ENCODE assay signal across 9 cellular contexts in the genomic region with DNA sequence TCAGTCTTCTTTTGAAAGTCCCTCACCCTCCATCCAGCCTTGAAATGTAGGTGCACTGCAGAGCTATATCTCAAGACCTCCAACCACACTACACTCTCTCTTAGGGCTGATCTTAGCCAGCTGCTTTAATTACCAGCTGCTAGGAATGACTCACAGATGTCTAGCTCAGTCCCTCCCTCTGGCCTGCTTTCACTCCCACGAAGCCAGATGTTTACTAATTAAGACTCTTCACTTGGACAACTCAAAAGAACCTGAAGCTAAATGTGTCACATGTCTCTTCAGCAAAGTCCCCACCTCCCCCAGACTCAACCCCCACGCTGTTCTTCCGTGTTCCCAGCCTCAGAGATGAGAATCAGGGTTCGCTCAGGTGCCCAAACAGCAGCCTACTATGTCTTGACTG. TPM values are rescaled to one million over a fixed set of nuclear protein-coding genes. Genes with fewer than 3 reads are reported as not detected.
A peak's percentile ranks its signal among the peaks of the same experiment; 100 is the strongest.
DNase-seq lines count a peak whose midpoint lies in the region; ATAC-seq and TF ChIP-seq lines count a peak whose summit lies in the region.
"Had no signal": no experiment of that assay in that cellular context is flagged by ENCODE, and none has a peak within 500 bp of the region (broad histone marks: within the 10 kb centered on the region; RNA-seq: fewer than 3 reads in every experiment).

No MANE protein-coding gene starts in this region.

- POLR2A ChIA-PET in GM10248 (lab: Yijun Ruan, JAX) = no interaction called here

- peaks cover 6% of the 10 kb centered on the region for H3K4me1 ChIP-seq in prostate gland (replicated peaks)
- peaks cover 22% of the 10 kb centered on the region for H3K4me1 ChIP-seq in Karpas-422 (ENCODE audit: low read length)

- CTCF ChIA-PET in GM10248 (lab: Yijun Ruan, JAX) = interaction anchor here (1.4 to 1.6 kb wide), 2 partner anchors 31 to 32 kb away, joined by 3 to 4 read pairs; no protein-coding TSS in a partner anchor

- no peak overlapping the region for H2AFZ ChIP-seq in Karpas-422 (ENCODE audit: low read length)

- peaks cover 32% of the 10 kb centered on the region for H3K36me3 Mint-ChIP-seq in endothelial cell (ENCODE audit: low read depth, unreplicated experiment)

- H3K36me3 ChIP-seq in prostate gland (peaks cover 18 to 19% of the 10 kb centered on the region in 2 donors), Karpas-422 (ENCODE audit: insufficient read depth, low read length) (0 out of 2 replicates have a peak, but pooled peaks cover 4% of the 10 kb centered on the region)

- H3K9me3 ChIP-seq in prostate gland (no peaks in the 10 kb centered on the region), Karpas-422 (ENCODE audit: low read length) (no peaks in the 10 kb centered on the region)

- intact Hi-C loops in prostate gland (cut with DNase I) = no loop called here

- peaks cover 19% of the 10 kb centered on the region for H3K4me1 Mint-ChIP-seq in endothelial cell (ENCODE audit: unreplicated experiment)

- H3K27ac ChIP-seq in prostate gland (peak overlapping the region; percentile 88 to 90), Karpas-422 (ENCODE audit: low read length) (no peak overlapping the region)

- no peaks in the 10 kb centered on the region for H3K27me3 ChIP-seq in prostate gland (replicated peaks; ENCODE audit: insufficient read depth)
- no peaks in the 10 kb centered on the region for H3K27me3 ChIP-seq in Karpas-422 (ENCODE audit: low read length)

- H3K4me3 ChIP-seq in prostate gland (peak overlapping the region in 1 of 2 donors; percentile 82), Karpas-422 (ENCODE audit: low read length) (no peak overlapping the region)

- no peak overlapping the region for H3K4me2 ChIP-seq in Karpas-422 (ENCODE audit: low read depth, low read length, poor library complexity, severe bottlenecking)

- no peak overlapping the region for H3K9ac ChIP-seq in Karpas-422 (ENCODE audit: low read length)

- H3K27me3 Mint-ChIP-seq in endothelial cell (ENCODE audit: unreplicated experiment) = peaks cover 10% of the 10 kb centered on the region

- ATAC-seq in GM21786 (IDR thresholded peaks at IDR 0.05; ENCODE audit: unreplicated experiment) = no peak

- H4K20me1 ChIP-seq in Karpas-422 (ENCODE audit: insufficient read depth, low read depth, low read length) = peaks cover 18% of the 10 kb centered on the region; the same call in 1 of the 2 replicates

- H3K79me2 ChIP-seq in Karpas-422 (ENCODE audit: low read length) = peaks cover 52% of the 10 kb centered on the region

- TF ChIP-seq CTCF in GM10248 (IDR thresholded peaks at IDR 0.05; ENCODE audit: control extremely low read depth, extremely low read depth, low read depth, missing control alignments) = no peak
- no peak for TF ChIP-seq CTCF in endothelial cell (IDR thresholded peaks at IDR 0.05; ENCODE audit: unreplicated experiment)
- TF ChIP-seq CTCF in prostate gland (IDR thresholded peaks at IDR 0.05) = no peak

- no peaks in the 10 kb centered on the region for H3K9me2 ChIP-seq in Karpas-422 (replicated peaks; ENCODE audit: insufficient read depth, low read length)

- WGBS in prostate gland = 65% methylated on average over 4 of the region's 4 CpGs

- peak overlapping the region; percentile 11 for H3K27ac Mint-ChIP-seq in endothelial cell (ENCODE audit: unreplicated experiment)

- DNase-seq in GM10248 (ENCODE audit: extremely low spot score) (peak; percentile 41), NAMALWA (ENCODE audit: low spot score) (peak; percentile 9), endothelial cell (ENCODE audit: low spot score) (no peak), prostate gland (ENCODE audit: low spot score) (no peak), Karpas-422 (no peak), NCI-H1417 treated with DMSO at 0.1 percent for 48 hours (lab: John Stamatoyannopoulos, UW) (no peak), cerebellum (ENCODE audit: low spot score) (no peak)
- DNase-seq: effector CD4-positive, alpha-beta T cell had no signal

- no peaks in the 10 kb centered on the region for H3K9me3 Mint-ChIP-seq in endothelial cell (ENCODE audit: unreplicated experiment)

- TF ChIP-seq POLR2A in prostate gland (IDR thresholded peaks at IDR 0.05) = no peak

- H3K4me3 Mint-ChIP-seq in endothelial cell (ENCODE audit: unreplicated experiment) = peak overlapping the region; percentile 27

RNA-seq across cellular contexts. Expression of a gene that starts 2.6 kb away (rescaled TPM):
- total RNA-seq in endothelial cell (ENCODE audit: unreplicated experiment) (98.7 TPM), prostate gland (100 to 1,000 TPM; 164 to 233 TPM), cerebellum (56.7 TPM)
- total RNA-seq in Karpas-422 (2014; rRNA removed; shearing (Covaris generic); ENCODE audit: low replicate concordance) = 46.6 and 78.0 TPM in 2 replicates

RNA-seq across cellular contexts. Expression of a gene that starts 2.8 kb away (rescaled TPM):
- total RNA-seq in endothelial cell (ENCODE audit: unreplicated experiment) (26.2 TPM), prostate gland (10 to 100 TPM; 31.7 to 40.9 TPM), cerebellum (26.7 TPM)
- total RNA-seq in Karpas-422 (2014; rRNA removed; shearing (Covaris generic); ENCODE audit: low replicate concordance) = 8.5 and 14.4 TPM in 2 replicates

Comparison
In these comparisons a context has a peak if more than half of its experiments do, and no peak if none do; other contexts are left out.
1. DNase-seq: peak in GM10248 (single experiment) and NAMALWA (single experiment); none in endothelial cell (single experiment), prostate gland (single experiment), Karpas-422 (single experiment), NCI-H1417 treated with DMSO at 0.1 percent for 48 hours (single experiment) and cerebellum (single experiment).